15 cellular contexts compared by ENCODE assay signal in the genomic region with DNA sequence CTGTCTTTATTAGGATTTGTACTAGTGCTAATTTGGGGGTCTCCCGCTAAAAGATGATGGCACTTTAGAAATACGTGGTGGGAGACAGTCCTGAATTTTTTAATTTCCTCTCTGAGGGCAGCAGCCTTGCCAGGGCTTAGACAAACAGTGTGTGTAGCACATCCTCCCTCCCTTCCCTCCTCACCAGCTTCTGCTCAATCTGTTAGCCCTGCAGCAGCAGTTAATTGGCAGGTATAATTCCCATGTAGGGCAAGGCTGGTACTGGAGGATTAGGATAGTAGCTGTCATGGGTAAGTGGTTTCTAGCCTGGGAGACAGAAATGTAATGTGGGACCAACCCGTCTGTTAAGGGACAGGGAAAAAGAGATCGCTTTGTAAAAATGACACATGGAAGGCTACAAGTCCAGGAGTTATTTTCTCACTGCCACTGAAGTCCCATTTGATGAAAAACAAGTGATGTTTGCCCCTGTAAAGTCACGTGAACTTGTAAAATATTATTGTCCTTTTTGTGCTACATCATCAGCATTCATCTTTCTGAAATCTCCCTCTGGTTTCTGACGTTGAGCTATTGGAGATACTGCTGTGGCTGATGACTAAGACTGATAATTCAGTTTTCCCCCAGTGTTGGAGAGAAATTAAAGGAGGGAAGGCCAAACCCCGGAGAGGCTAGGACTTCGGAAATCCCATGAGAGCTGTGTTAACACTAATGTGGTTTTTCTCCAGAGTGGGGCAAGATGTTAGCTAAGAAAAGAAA. TPM values are rescaled to one million over a fixed set of nuclear protein-coding genes. Genes with fewer than 3 reads are reported as not detected.
DNase-seq lines count a peak whose midpoint lies in the region; ATAC-seq, FAIRE-seq and TF ChIP-seq lines count a peak whose summit lies in the region.
"Had no signal": no experiment of that assay in that cellular context is flagged by ENCODE, and none has a peak within 500 bp of the region (broad histone marks: within the 10 kb centered on the region; RNA-seq: fewer than 3 reads in every experiment).

No MANE protein-coding gene starts in this region.

- DNase-seq in natural killer cell treated with Interleukin-12 subunit alpha and Interleukin-12 subunit beta and Interleukin-15 and Interleukin-18, amount 100 ng/mL, for 72 hours (ENCODE audit: low spot score): no peak
- DNase-seq in natural killer cell (no peak), SK-N-MC (ENCODE audit: low read depth, low spot score) (no peak), fibroblast of gingiva (ENCODE audit: low read depth) (peak; percentile 36), uterus (no peak), mucosa of gallbladder (ENCODE audit: low spot score) (no peak), RCC 7860 (ENCODE audit: low spot score) (no peak), sciatic nerve (ENCODE audit: low spot score) (no peak)
- DNase-seq: activated CD8-positive, alpha-beta memory T cell treated with anti-CD3 and anti-CD28 coated beads for 24 hours; CD8-positive, alpha-beta T cell; esophagus squamous epithelium; HFFc6; stimulated activated CD4-positive, alpha-beta T cell treated with anti-CD3 and anti-CD28 coated beads, Interleukin-4, amount 100 ng/mL, for 4 hours; T-cell had no signal

- no peak overlapping the region for H3K9ac ChIP-seq in SK-N-MC (ENCODE audit: insufficient read length)

- no peaks in the 10 kb centered on the region for H3K27me3 Mint-ChIP-seq in natural killer cell treated with Interleukin-12 subunit alpha and Interleukin-12 subunit beta and Interleukin-15 and Interleukin-18, amount 100 ng/mL, for 72 hours
- H3K27me3 Mint-ChIP-seq in natural killer cell (ENCODE audit: low read depth in 2 of 2): no peaks in the 10 kb centered on the region
- H3K27me3 Mint-ChIP-seq: T-cell had no signal

- H3K36me3 ChIP-seq in SK-N-MC (ENCODE audit: insufficient read depth, low read length): peaks cover 31% of the 10 kb centered on the region
- no peaks in the 10 kb centered on the region for H3K36me3 ChIP-seq in uterus
- H3K36me3 ChIP-seq: breast epithelium had no signal

- intact Hi-C loops in natural killer cell (cut with micrococcal nuclease): no loop called here
- intact Hi-C loops in uterus (cut with DNase I; ENCODE audit: low total_unique reads): no loop called here
- intact Hi-C loops in sciatic nerve (cut with DNase I): no loop called here

- H3K27ac ChIP-seq in SK-N-MC (peak overlapping the region; percentile 68; the same call in 1 of the 2 replicates), uterus (peak overlapping the region; percentile 58 to 70)
- H3K27ac ChIP-seq: breast epithelium had no signal

- peaks cover 27 to 56% of the 10 kb centered on the region in 2 donors for H3K4me1 Mint-ChIP-seq in natural killer cell treated with Interleukin-12 subunit alpha and Interleukin-12 subunit beta and Interleukin-15 and Interleukin-18, amount 100 ng/mL, for 72 hours (ENCODE audit: low read depth in 2 of 2)
- peaks cover 21 to 25% of the 10 kb centered on the region in 2 donors for H3K4me1 Mint-ChIP-seq in natural killer cell

- peak overlapping the region; percentile 71 for H3K4me3 Mint-ChIP-seq in natural killer cell treated with Interleukin-12 subunit alpha and Interleukin-12 subunit beta and Interleukin-15 and Interleukin-18, amount 100 ng/mL, for 72 hours
- H3K4me3 Mint-ChIP-seq in natural killer cell: no peak overlapping the region
- H3K4me3 Mint-ChIP-seq: CD8-positive, alpha-beta T cell; HFFc6; T-cell had no signal

- no peak for TF ChIP-seq CTCF in natural killer cell (IDR thresholded peaks at IDR 0.05)
- no peak for TF ChIP-seq CTCF in uterus (IDR thresholded peaks at IDR 0.05)

- H3K9me3 ChIP-seq in SK-N-MC (ENCODE audit: low read depth, low read length): no peaks in the 10 kb centered on the region
- no peaks in the 10 kb centered on the region for H3K9me3 ChIP-seq in uterus
- H3K9me3 ChIP-seq: breast epithelium, esophagus squamous epithelium had no signal

- H3K36me3 Mint-ChIP-seq in natural killer cell treated with Interleukin-12 subunit alpha and Interleukin-12 subunit beta and Interleukin-15 and Interleukin-18, amount 100 ng/mL, for 72 hours: peaks cover 37% of the 10 kb centered on the region
- peaks cover 16% of the 10 kb centered on the region for H3K36me3 Mint-ChIP-seq in natural killer cell

- H3K9me3 Mint-ChIP-seq in natural killer cell treated with Interleukin-12 subunit alpha and Interleukin-12 subunit beta and Interleukin-15 and Interleukin-18, amount 100 ng/mL, for 72 hours: no peaks in the 10 kb centered on the region
- H3K9me3 Mint-ChIP-seq in natural killer cell: no peaks in the 10 kb centered on the region
- H3K9me3 Mint-ChIP-seq: CD8-positive, alpha-beta T cell; HFFc6; T-cell had no signal

- no peak for TF ChIP-seq POLR2A in uterus (IDR thresholded peaks at IDR 0.05)

- H3K4me3 ChIP-seq in SK-N-MC (no peak overlapping the region), uterus (no peak overlapping the region)
- H3K4me3 ChIP-seq: breast epithelium, esophagus squamous epithelium had no signal

- H3K4me1 ChIP-seq in uterus: no peaks in the 10 kb centered on the region
- H3K4me1 ChIP-seq: breast epithelium had no signal

- ATAC-seq in natural killer cell treated with Interleukin-12 subunit alpha and Interleukin-12 subunit beta and Interleukin-15 and Interleukin-18, amount 100 ng/mL, for 72 hours: peak; percentile 64 to 76
- no peak for ATAC-seq in natural killer cell
- ATAC-seq in sciatic nerve: no peak
- ATAC-seq: CD8-positive, alpha-beta T cell; T-cell had no signal

- FAIRE-seq in RCC 7860 (lab: Jason Lieb, UNC): no peak

- H3K27ac Mint-ChIP-seq in natural killer cell treated with Interleukin-12 subunit alpha and Interleukin-12 subunit beta and Interleukin-15 and Interleukin-18, amount 100 ng/mL, for 72 hours: peak overlapping the region; percentile 59 to 61
- no peak overlapping the region for H3K27ac Mint-ChIP-seq in natural killer cell
- H3K27ac Mint-ChIP-seq: CD8-positive, alpha-beta T cell; HFFc6; T-cell had no signal

- no peaks in the 10 kb centered on the region for H3K27me3 ChIP-seq in uterus
- H3K27me3 ChIP-seq: breast epithelium, esophagus squamous epithelium had no signal

RNA-seq across cellular contexts. Expression of gene CTNNBL1, which starts 40.6 kb away (rescaled TPM):
- 10 to 100 TPM; 80.9 to 95.9 TPM for total RNA-seq in natural killer cell treated with Interleukin-12 subunit alpha and Interleukin-12 subunit beta and Interleukin-15 and Interleukin-18, amount 100 ng/mL, for 72 hours
- 10 to 100 TPM; 59.1 to 75.6 (median 67.6) TPM for total RNA-seq in natural killer cell
- 10 to 100 TPM; 11.5 to 57.2 (median 35.2) TPM for total RNA-seq in uterus
- 44.0 TPM for total RNA-seq in mucosa of gallbladder
- total RNA-seq in sciatic nerve: 41.3 TPM

Comparison
In these comparisons a context has a peak if more than half of its experiments do, and no peak if none do; other contexts are left out.
1. ATAC-seq: peak in natural killer cell treated with Interleukin-12 subunit alpha and Interleukin-12 subunit beta and Interleukin-15 and Interleukin-18, amount 100 ng/mL, for 72 hours (2 of 2); none in natural killer cell (0 of 3) and sciatic nerve (single experiment).
2. H3K27ac Mint-ChIP-seq: peak in natural killer cell treated with Interleukin-12 subunit alpha and Interleukin-12 subunit beta and Interleukin-15 and Interleukin-18, amount 100 ng/mL, for 72 hours (2 of 2); none in natural killer cell (0 of 2).